Comparison of ENCODE assay signal across 8 cellular contexts in the genomic region with DNA sequence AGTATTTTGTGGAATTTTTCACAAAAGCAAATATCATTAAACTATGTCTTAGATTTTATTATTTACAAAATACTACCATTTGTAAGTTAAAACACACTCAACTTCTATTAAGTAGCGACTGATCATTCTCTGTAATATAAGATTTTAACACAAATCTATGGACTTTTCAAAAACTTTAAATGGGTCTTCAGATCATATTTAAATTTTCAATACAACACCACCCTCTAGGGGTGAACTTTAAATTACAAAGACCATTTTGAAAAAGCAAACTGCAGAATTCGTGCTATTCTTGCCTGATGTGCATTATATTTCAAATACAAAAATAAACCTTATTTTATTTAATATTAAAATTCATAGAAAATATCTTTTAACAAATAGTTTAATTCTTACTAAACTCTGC. TPM values are rescaled to one million over a fixed set of nuclear protein-coding genes. Genes with fewer than 3 reads are reported as not detected.
DNase-seq lines count a peak whose midpoint lies in the region; ATAC-seq, FAIRE-seq and TF ChIP-seq lines count a peak whose summit lies in the region.

No MANE protein-coding gene starts in this region.

- H3K18ac ChIP-seq in mesenchymal stem cell (ENCODE audit: low read depth in 1 of 2, low read length in 2 of 2) = no peak overlapping the region

- ATAC-seq in GM19395 (IDR thresholded peaks at IDR 0.05; ENCODE audit: unreplicated experiment) (no peak), GM21723 (IDR thresholded peaks at IDR 0.05; ENCODE audit: unreplicated experiment) (no peak)

- no peak overlapping the region for H3K23ac ChIP-seq in mesenchymal stem cell (ENCODE audit: low read length in 2 of 2)

- no peaks in the 10 kb centered on the region for H3K36me3 Mint-ChIP-seq in brain

- H3K27me3 Mint-ChIP-seq in brain = no peaks in the 10 kb centered on the region

- no peak overlapping the region for H3K4me3 ChIP-seq in mesenchymal stem cell (ENCODE audit: insufficient read depth in 1 of 2, low read depth in 1 of 2, low read length in 2 of 2)

- no peak overlapping the region for H2AK5ac ChIP-seq in mesenchymal stem cell (ENCODE audit: low read length, severe bottlenecking)

- peak; percentile 79 for TF ChIP-seq CTCF in brain (conservative IDR thresholded peaks at IDR 0.05)

- TF ChIP-seq POLR2A in GM12892 (IDR thresholded peaks at IDR 0.05; ENCODE audit: low read depth, low read length) = no peak

- no peak overlapping the region for H2BK5ac ChIP-seq in mesenchymal stem cell (ENCODE audit: low read depth, low read length, poor library complexity, severe bottlenecking)

- H3K4me1 ChIP-seq in mesenchymal stem cell (ENCODE audit: control insufficient read depth, insufficient read depth, low read depth, low read length) = no peaks in the 10 kb centered on the region

- H2AFZ ChIP-seq in mesenchymal stem cell (ENCODE audit: low read depth, low read length) = no peak overlapping the region

- H3K27ac ChIP-seq in mesenchymal stem cell (ENCODE audit: low read length, poor library complexity, severe bottlenecking) = no peak overlapping the region

- H3K14ac ChIP-seq in mesenchymal stem cell (ENCODE audit: low read length in 2 of 2) = no peak overlapping the region

- no peak for FAIRE-seq in GM12892 (lab: Jason Lieb, UNC)

- no peaks in the 10 kb centered on the region for H3K27me3 ChIP-seq in mesenchymal stem cell (ENCODE audit: control insufficient read depth in 1 of 2, insufficient read depth in 1 of 2, low read length in 2 of 2)

- no peak overlapping the region for H4K91ac ChIP-seq in mesenchymal stem cell (ENCODE audit: low read length)

- H2BK120ac ChIP-seq in mesenchymal stem cell (ENCODE audit: low read depth, low read length) = no peak overlapping the region

- no peaks in the 10 kb centered on the region for H3K9me3 ChIP-seq in mesenchymal stem cell (ENCODE audit: control insufficient read depth, low read length)

- peak overlapping the region in 1 of 5 experiments; percentile 13 for H3K4me3 Mint-ChIP-seq in brain

- peaks cover 35% of the 10 kb centered on the region for H3K79me1 ChIP-seq in mesenchymal stem cell (replicated peaks; ENCODE audit: low read length, poor library complexity, severe bottlenecking)

- H3K9ac ChIP-seq in mesenchymal stem cell (ENCODE audit: low read length) = peak overlapping the region; percentile 46

- H3K36me3 ChIP-seq in mesenchymal stem cell (ENCODE audit: control insufficient read depth in 1 of 2, insufficient read depth in 2 of 2, low read depth in 1 of 2, low read length in 2 of 2) = peaks cover 0 to 7% of the 10 kb centered on the region in 2 experiments

- H3K4me1 Mint-ChIP-seq in brain = peaks cover 47% of the 10 kb centered on the region

- H3K27ac Mint-ChIP-seq in brain = peak overlapping the region in 1 of 5 experiments; percentile 50

- 13% methylated on average over 1 of the region's 2 CpGs for WGBS in mesenchymal stem cell

- no peak overlapping the region for H4K8ac ChIP-seq in mesenchymal stem cell (ENCODE audit: low read length)

- peak; percentile 71 for DNase-seq in CD1c-positive myeloid dendritic cell (ENCODE audit: extremely low spot score)
- DNase-seq in LoVo (ENCODE audit: low spot score) = peak; percentile 28
- peak; percentile 58 for DNase-seq in mesenchymal stem cell
- no peak for DNase-seq in GM12892 (ENCODE audit: insufficient read length)
- DNase-seq in NCI-H187 treated with DMSO at 0.1 percent for 48 hours (lab: John Stamatoyannopoulos, UW) = no peak

- H3K9me3 Mint-ChIP-seq in brain = no peaks in the 10 kb centered on the region

- no peak overlapping the region for H3K4me2 ChIP-seq in mesenchymal stem cell (ENCODE audit: low read length, poor library complexity, severe bottlenecking)

- no peak overlapping the region for H2BK15ac ChIP-seq in mesenchymal stem cell (ENCODE audit: low read depth, poor library complexity, severe bottlenecking)

- H2BK12ac ChIP-seq in mesenchymal stem cell (ENCODE audit: low read length in 2 of 2) = no peak overlapping the region

- no peak overlapping the region for H3K4ac ChIP-seq in mesenchymal stem cell (ENCODE audit: low read depth in 1 of 2, low read length in 2 of 2)

RNA-seq across cellular contexts. Expression of gene VGLL4, which starts 8.2 kb away (rescaled TPM):
- polyA plus RNA-seq in brain (ENCODE audit: insufficient read depth, low read depth, low replicate concordance) = 32.4 TPM
- 73.9 TPM for polyA plus RNA-seq in mesenchymal stem cell (2013, experiment 1 of 2)
- 71.8 TPM for polyA plus RNA-seq in mesenchymal stem cell (2013, experiment 2 of 2)
- polyA plus RNA-seq in GM12892 (2012; ENCODE audit: missing spikeins) = 36.5 TPM

Comparison
In these comparisons a context has a peak if more than half of its experiments do, and no peak if none do; other contexts are left out.
1. DNase-seq: peak in CD1c-positive myeloid dendritic cell (single experiment), LoVo (single experiment) and mesenchymal stem cell (single experiment); none in GM12892 (single experiment) and NCI-H187 treated with DMSO at 0.1 percent for 48 hours (single experiment).